In the genomic region with DNA sequence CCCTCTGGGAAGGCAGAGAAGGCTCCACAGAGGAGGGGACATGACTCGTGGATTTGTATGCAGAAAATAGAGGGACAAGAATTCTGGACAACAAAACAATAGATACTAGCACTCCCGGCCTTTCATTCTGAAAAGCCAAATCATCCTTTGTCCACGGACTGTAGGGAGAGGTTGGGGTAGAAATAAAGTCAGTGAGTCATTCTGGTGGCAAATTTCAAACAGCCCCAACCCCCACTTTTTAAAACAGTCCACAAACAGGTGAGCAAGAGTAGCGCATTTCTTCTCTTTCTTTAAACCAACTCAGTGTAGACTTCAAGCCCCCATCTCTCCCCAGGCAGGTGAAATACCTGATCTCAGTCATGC, we compare ENCODE assay signal across 12 cellular contexts. TPM values are rescaled to one million over a fixed set of nuclear protein-coding genes. Genes with fewer than 3 reads are reported as not detected.
A peak's percentile ranks its signal among the peaks of the same experiment; 100 is the strongest.
DNase-seq lines count a peak whose midpoint lies in the region; ATAC-seq, FAIRE-seq and TF ChIP-seq lines count a peak whose summit lies in the region.
"Had no signal": no experiment of that assay in that cellular context is flagged by ENCODE, and none has a peak within 500 bp of the region (broad histone marks: within the 10 kb centered on the region; RNA-seq: fewer than 3 reads in every experiment).

No MANE protein-coding gene starts in this region.

- H3K27ac Mint-ChIP-seq in GM23338 = no peak overlapping the region
- H3K27ac Mint-ChIP-seq in activated CD4-positive, alpha-beta T cell treated with anti-CD3 and anti-CD28 coated beads for 36 hours = no peak overlapping the region
- H3K27ac Mint-ChIP-seq: activated CD4-positive, alpha-beta memory T cell treated with anti-CD3 and anti-CD28 coated beads for 36 hours had no signal

- DNase-seq in GM23338 (ENCODE audit: low spot score) (no peak), K562 (ENCODE audit: extremely low read depth in 1 of 4, low spot score in 3 of 4) (no peak), keratinocyte (ENCODE audit: low read depth, low spot score) (no peak), NCI-H1694 (lab: John Stamatoyannopoulos, UW) (no peak), retina (no peak), NCI-H146 treated with DMSO at 0.1 percent for 48 hours (lab: John Stamatoyannopoulos, UW; ENCODE audit: unreplicated experiment) (no peak)
- DNase-seq in activated CD4-positive, alpha-beta T cell treated with anti-CD3 and anti-CD28 coated beads for 36 hours = no peak
- DNase-seq: activated CD4-positive, alpha-beta memory T cell treated with anti-CD3 and anti-CD28 coated beads for 36 hours; NCI-H187; T-helper 1 cell had no signal

- FAIRE-seq in K562 (lab: Jason Lieb, UNC) (no peak), keratinocyte (lab: Jason Lieb, UNC) (peak; percentile 13)
- FAIRE-seq: HepG2 had no signal

- H3K9ac ChIP-seq in K562 (ENCODE audit: insufficient read depth in 1 of 2, low read depth in 2 of 2, low read length in 2 of 2) = peak overlapping the region; percentile 54 to 62; a peak in 2 of 4 replicates
- peak overlapping the region; percentile 55 for H3K9ac ChIP-seq in keratinocyte (ENCODE audit: control insufficient read depth, extremely low read depth, insufficient read depth, low read length)
- H3K9ac ChIP-seq in skeletal muscle tissue (ENCODE audit: low read depth in 1 of 3, low read length in 3 of 3) = peak overlapping the region in 1 of 3 donors; percentile 17

- no TSS peak for BruUV-seq in K562 (replicated peaks; lab: Mats Ljungman, UMichigan)

- H3K4me1 ChIP-seq in GM23338 (ENCODE audit: insufficient read depth) (no peaks in the 10 kb centered on the region; the same call in 1 of the 2 replicates), K562 (replicated peaks in 1 of 2; ENCODE audit: control insufficient read depth in 2 of 2, insufficient read depth in 2 of 2, low read length in 2 of 2) (peaks cover 23 to 37% of the 10 kb centered on the region in 2 experiments), keratinocyte (ENCODE audit: control insufficient read depth, extremely low read depth, insufficient read depth, low read length) (peaks cover 50% of the 10 kb centered on the region), skeletal muscle tissue (ENCODE audit: control insufficient read depth in 3 of 3, insufficient read depth in 3 of 3, low read length in 3 of 3) (peaks cover 20 to 28% (median 26%) of the 10 kb centered on the region in 3 donors)

- peaks cover 6% of the 10 kb centered on the region for H3K27me3 Mint-ChIP-seq in GM23338 (ENCODE audit: insufficient read depth, low read depth, poor library complexity)
- peaks cover under 1% of the 10 kb centered on the region for H3K27me3 Mint-ChIP-seq in activated CD4-positive, alpha-beta T cell treated with anti-CD3 and anti-CD28 coated beads for 36 hours
- H3K27me3 Mint-ChIP-seq: activated CD4-positive, alpha-beta memory T cell treated with anti-CD3 and anti-CD28 coated beads for 36 hours had no signal

- 19% methylated on average over 4 of the region's 4 CpGs for WGBS in K562 (ENCODE audit: insufficient coverage, low coverage, missing lambda C conversion rate)

- H2AFZ ChIP-seq in GM23338 (peak overlapping the region; percentile 69), K562 (ENCODE audit: low read depth, low read length) (peak overlapping the region; percentile 95), keratinocyte (ENCODE audit: control insufficient read depth, low read length) (peak overlapping the region; percentile 81)

- H3K9me3 ChIP-seq in K562 (replicated peaks; ENCODE audit: control insufficient read depth, insufficient read depth, low read depth, low read length) (no peaks in the 10 kb centered on the region), keratinocyte (ENCODE audit: control insufficient read depth, low read depth, low read length) (no peaks in the 10 kb centered on the region), skeletal muscle tissue (ENCODE audit: control insufficient read depth in 3 of 3, low read length in 3 of 3) (no peaks in the 10 kb centered on the region)

- dilution Hi-C loops in keratinocyte (cut with MboI; ENCODE audit: extremely low pct_ligation_motif_present, low sequenced_read_pairs) = no loop called here

- no peak for TF ChIP-seq POLR2A in K562 (conservative IDR thresholded peaks at IDR 0.05)

- H3K9me1 ChIP-seq in K562 (ENCODE audit: control insufficient read depth, insufficient read depth, low read length) = no peaks in the 10 kb centered on the region
- H3K9me1 ChIP-seq in keratinocyte (ENCODE audit: control insufficient read depth, extremely low read depth, insufficient read depth, low read length) = no peaks in the 10 kb centered on the region

- no peak for TF ChIP-seq RAD21 in K562 (CRISPR knock-in tag; conservative IDR thresholded peaks at IDR 0.05 in 1 of 2, IDR thresholded peaks at IDR 0.05 in 1 of 2)

- no peak overlapping the region for H3K27ac ChIP-seq in GM23338 (ENCODE audit: low read depth)
- H3K27ac ChIP-seq in K562 (ENCODE audit: extremely low read depth, low read depth, low read length) = peak overlapping the region; percentile 62; the same call in 2 of the 3 replicates
- H3K27ac ChIP-seq in keratinocyte (ENCODE audit: control insufficient read depth, insufficient read depth, low read length) = peak overlapping the region; percentile 78
- H3K27ac ChIP-seq in skeletal muscle tissue (ENCODE audit: low read depth, low read length) = peak overlapping the region; percentile 74

- no peaks in the 10 kb centered on the region for H4K20me1 ChIP-seq in GM23338 (replicated peaks; ENCODE audit: insufficient read depth)
- no peaks in the 10 kb centered on the region for H4K20me1 ChIP-seq in K562 (replicated peaks; ENCODE audit: control insufficient read depth, insufficient read depth, low read length)
- H4K20me1 ChIP-seq in keratinocyte (ENCODE audit: control insufficient read depth, extremely low read depth, insufficient read depth, low read length) = no peaks in the 10 kb centered on the region

- no peak overlapping the region for H3K4me2 ChIP-seq in GM23338
- H3K4me2 ChIP-seq in K562 (ENCODE audit: insufficient read depth, low read length) = peak overlapping the region; percentile 51
- H3K4me2 ChIP-seq in keratinocyte (ENCODE audit: control insufficient read depth, extremely low read depth, insufficient read depth, low read depth, low read length) = peak overlapping the region; percentile 80

- no peaks in the 10 kb centered on the region for H3K9me3 Mint-ChIP-seq in GM23338
- no peaks in the 10 kb centered on the region for H3K9me3 Mint-ChIP-seq in activated CD4-positive, alpha-beta T cell treated with anti-CD3 and anti-CD28 coated beads for 36 hours (ENCODE audit: low read depth)
- H3K9me3 Mint-ChIP-seq: activated CD4-positive, alpha-beta memory T cell treated with anti-CD3 and anti-CD28 coated beads for 36 hours had no signal

- no peak for ATAC-seq in GM23338
- no peak; the same call in 2 of the 3 replicates for ATAC-seq in K562
- ATAC-seq in activated CD4-positive, alpha-beta T cell treated with anti-CD3 and anti-CD28 coated beads for 36 hours = no peak

- no peaks in the 10 kb centered on the region; the same call in 2 of the 3 replicates for H3K36me3 Mint-ChIP-seq in GM23338 (ENCODE audit: low read depth)
- no peaks in the 10 kb centered on the region for H3K36me3 Mint-ChIP-seq in activated CD4-positive, alpha-beta T cell treated with anti-CD3 and anti-CD28 coated beads for 36 hours (ENCODE audit: low read depth)
- H3K36me3 Mint-ChIP-seq: activated CD4-positive, alpha-beta memory T cell treated with anti-CD3 and anti-CD28 coated beads for 36 hours had no signal

- no peaks in the 10 kb centered on the region for H3K36me3 ChIP-seq in GM23338 (ENCODE audit: insufficient read depth)
- H3K36me3 ChIP-seq in K562 (ENCODE audit: control insufficient read depth, insufficient read depth, low read length) = no peaks in the 10 kb centered on the region
- no peaks in the 10 kb centered on the region for H3K36me3 ChIP-seq in keratinocyte (ENCODE audit: control insufficient read depth in 2 of 2, extremely low read depth in 1 of 2, insufficient read depth in 2 of 2, low read length in 2 of 2)
- H3K36me3 ChIP-seq in skeletal muscle tissue (ENCODE audit: control insufficient read depth in 3 of 3, insufficient read depth in 3 of 3, low read length in 3 of 3) = no peaks in the 10 kb centered on the region

- TF ChIP-seq CTCF in GM23338 (conservative IDR thresholded peaks at IDR 0.05; ENCODE audit: low read depth in 2 of 2) (no peak), K562 (IDR thresholded peaks at IDR 0.05 in 2 of 3, conservative IDR thresholded peaks at IDR 0.05 in 1 of 3; ENCODE audit: insufficient read depth in 2 of 3, low read depth in 1 of 3, low read length in 3 of 3) (no peak), keratinocyte (optimal IDR thresholded peaks at IDR 0.05 in 1 of 3, IDR thresholded peaks at IDR 0.05 in 1 of 3, conservative IDR thresholded peaks at IDR 0.05 in 1 of 3; ENCODE audit: extremely low read depth in 1 of 3, insufficient read depth in 2 of 3, low read length in 3 of 3) (no peak)

- intact Hi-C loops in K562 (cut with micrococcal nuclease) = no loop called here
- intact Hi-C loops in activated CD4-positive, alpha-beta T cell treated with anti-CD3 and anti-CD28 coated beads for 36 hours (cut with DNase I, micrococcal nuclease) = no loop called here

- POLR2A ChIA-PET in K562 (lab: Yijun Ruan, JAX) = interaction anchor here (0.6 to 1.5 kb wide), 3 partner anchors 15 to 29 kb away, joined by 3 to 4 read pairs (median 3); no protein-coding TSS in a partner anchor
- POLR2A ChIA-PET in activated CD4-positive, alpha-beta T cell treated with anti-CD3 and anti-CD28 coated beads for 36 hours (lab: Charles Lee) = no interaction called here

- H3K4me1 Mint-ChIP-seq in GM23338 = peaks cover 14% of the 10 kb centered on the region
- no peaks in the 10 kb centered on the region for H3K4me1 Mint-ChIP-seq in activated CD4-positive, alpha-beta T cell treated with anti-CD3 and anti-CD28 coated beads for 36 hours

- no peak overlapping the region for H3K4me3 Mint-ChIP-seq in GM23338
- H3K4me3 Mint-ChIP-seq in activated CD4-positive, alpha-beta T cell treated with anti-CD3 and anti-CD28 coated beads for 36 hours = no peak overlapping the region
- H3K4me3 Mint-ChIP-seq: activated CD4-positive, alpha-beta memory T cell treated with anti-CD3 and anti-CD28 coated beads for 36 hours had no signal

- H3K79me2 ChIP-seq in GM23338 (replicated peaks; ENCODE audit: insufficient read depth) (no peaks in the 10 kb centered on the region), K562 (ENCODE audit: control insufficient read depth, insufficient read depth, low read length) (no peaks in the 10 kb centered on the region), keratinocyte (ENCODE audit: control insufficient read depth, insufficient read depth, low read length) (no peaks in the 10 kb centered on the region)

- peaks cover 2% of the 10 kb centered on the region; the same call in 1 of the 2 replicates for H3K9me2 ChIP-seq in GM23338 (ENCODE audit: insufficient read depth)

- no peaks in the 10 kb centered on the region for H3F3A ChIP-seq in GM23338 (replicated peaks; ENCODE audit: low read depth)

- H3K4me3 ChIP-seq in GM23338 (no peak overlapping the region), K562 (no peak overlapping the region), keratinocyte (ENCODE audit: control insufficient read depth in 2 of 3, extremely low read depth in 1 of 3, insufficient read depth in 2 of 3, low read depth in 1 of 3, low read length in 3 of 3) (peak overlapping the region in 2 of 3 experiments; percentile 11 to 22), skeletal muscle tissue (ENCODE audit: low read length in 3 of 3) (peak overlapping the region; percentile 32 to 63 (median 55))

- H3K27me3 ChIP-seq in GM23338 (ENCODE audit: insufficient read depth) (no peaks in the 10 kb centered on the region), K562 (ENCODE audit: control insufficient read depth in 2 of 2, insufficient read depth in 2 of 2, low read length in 2 of 2) (no peaks in the 10 kb centered on the region), keratinocyte (ENCODE audit: control insufficient read depth, extremely low read depth, insufficient read depth, low read length) (no peaks in the 10 kb centered on the region), skeletal muscle tissue (ENCODE audit: control insufficient read depth in 3 of 3, insufficient read depth in 3 of 3, low read length in 3 of 3) (no peaks in the 10 kb centered on the region)

- no peak for TF ChIP-seq EP300 in K562 (IDR thresholded peaks at IDR 0.05; ENCODE audit: low read length)

- in situ Hi-C loops in K562 (cut with MboI) = no loop called here

- CTCF ChIA-PET in K562 (lab: Yijun Ruan, JAX; ENCODE audit: low intra/inter-chr PET ratio) = no interaction called here
- CTCF ChIA-PET in activated CD4-positive, alpha-beta T cell treated with anti-CD3 and anti-CD28 coated beads for 36 hours (lab: Charles Lee) = interaction anchor here (1.2 kb wide), 1 partner anchor 76 kb away, joined by 3 read pairs; no protein-coding TSS in a partner anchor

RNA-seq across cellular contexts. Expression of a gene that starts 56.1 kb away (rescaled TPM):
- 10.0 and 10.6 TPM in 2 replicates for total RNA-seq in GM23338 (2014; rRNA removed; shearing (Covaris generic))
- polyA plus RNA-seq in GM23338 (2016; fragmentation: Nextera tagmentation; extraction: Ambion mirVana) (3.8 and 4.3 TPM in 2 replicates), K562 (2011; rRNA removed) (7.4 and 7.6 TPM in 2 replicates), K562 (2014; fragmentation: Illumina TruSeq; extraction: Trizol) (5.0 and 5.5 TPM in 2 replicates), K562 (2014; fragmentation: Nextera tagmentation; extraction: Ambion mirVana) (1 to 10 TPM; 1.1 to 1.9 TPM), K562 (2014; rRNA removed) (5.7 and 6.5 TPM in 2 replicates), keratinocyte (4.4 to 8.2 TPM (median 7.5 TPM) in 3 replicates)
- total RNA-seq in K562 (2011; cell fraction: chromatin; rRNA removed; ENCODE audit: low replicate concordance) = 11.2 and 23.6 TPM in 2 replicates
- 5.5 and 8.2 TPM in 2 replicates for total RNA-seq in K562 (2011; cell fraction: nucleolus; rRNA removed)
- 13.6 and 23.1 TPM in 2 replicates for total RNA-seq in K562 (2011; cell fraction: nucleoplasm; rRNA removed)
- total RNA-seq in K562 (2014; rRNA removed) (4.9 and 5.3 TPM in 2 replicates), K562 (2014; rRNA removed; fragmentation: Illumina TruSeq; extraction: Trizol) (8.1 and 8.2 TPM in 2 replicates), K562 (2015; rRNA removed; fragmentation: Illumina TruSeq; extraction: Trizol) (6.7 and 6.9 TPM in 2 replicates), K562 (2021) (5.5 and 5.7 TPM in 2 replicates), skeletal muscle tissue (11.0 TPM)
- polyA plus RNA-seq in K562 (2011; cell fraction: cytosol; rRNA removed) = 2.2 and 3.1 TPM in 2 replicates
- polyA plus RNA-seq in K562 (2011; cell fraction: nucleus; rRNA removed) = 19.0 and 20.8 TPM in 2 replicates
- polyA plus RNA-seq in K562 (2012) = 2.5 and 7.3 TPM in 2 replicates
- polyA minus RNA-seq in K562 (2011; rRNA and poly(A)+ RNA removed) = 12.1 and 12.3 TPM in 2 replicates
- 3.1 and 4.0 TPM in 2 replicates for polyA minus RNA-seq in K562 (2011; cell fraction: cytosol; rRNA and poly(A)+ RNA removed)
- 11.8 and 17.0 TPM in 2 replicates for polyA minus RNA-seq in K562 (2011; cell fraction: nucleus; rRNA and poly(A)+ RNA removed)
- 3.0 TPM for polyA plus RNA-seq in keratinocyte (2011; ENCODE audit: low read depth)
- polyA plus RNA-seq in keratinocyte (2011; cell fraction: cytosol; rRNA removed) = 2.1 and 3.2 TPM in 2 replicates
- 23.1 and 25.3 TPM in 2 replicates for polyA plus RNA-seq in keratinocyte (2011; cell fraction: nucleus; rRNA removed)
- 2.8 and 3.3 TPM in 2 replicates for polyA plus RNA-seq in keratinocyte (2012; ENCODE audit: low replicate concordance)
- polyA minus RNA-seq in keratinocyte = 2.9 to 12.6 TPM (median 7.7 TPM) in 3 replicates
- 4.4 TPM for polyA minus RNA-seq in keratinocyte (2011; cell fraction: cytosol; rRNA and poly(A)+ RNA removed)
- 13.3 and 21.6 TPM in 2 replicates for polyA minus RNA-seq in keratinocyte (2011; cell fraction: nucleus; rRNA and poly(A)+ RNA removed)
- total RNA-seq in activated CD4-positive, alpha-beta T cell treated with anti-CD3 and anti-CD28 coated beads for 36 hours = 1 to 10 TPM; 5.4 to 5.6 TPM

Comparison
In these comparisons a context has a peak if more than half of its experiments do, and no peak if none do; other contexts are left out.
1. H3K4me3 ChIP-seq: peak in keratinocyte (2 of 3) and skeletal muscle tissue (3 of 3); none in GM23338 (single experiment) and K562 (single experiment).
2. Peak in every context shown above with its lines, with median percentiles within 50 percentile points of each other: H2AFZ ChIP-seq.